Comparison of ENCODE assay signal across 9 cellular contexts in genomic region chr21:15058718-15059316, GRCh38. TPM values are rescaled to one million over a fixed set of nuclear protein-coding genes. Genes with fewer than 3 reads are reported as not detected.
DNase-seq lines count a peak whose midpoint lies in the region; ATAC-seq and TF ChIP-seq lines count a peak whose summit lies in the region.
"Had no signal": no experiment of that assay in that cellular context is flagged by ENCODE, and none has a peak within 500 bp of the region (broad histone marks: within the 10 kb centered on the region; RNA-seq: fewer than 3 reads in every experiment).

No MANE protein-coding gene starts in this region.

- peaks cover 99% of the 10 kb centered on the region for H3K4me1 Mint-ChIP-seq in stimulated activated naive CD8-positive, alpha-beta T cell treated with anti-CD3 and anti-CD28 coated beads, Interleukin-15, Interleukin-2, amounts not matched to agents 100 ng/mL and 50 ng/mL, for 24 hours (ENCODE audit: low read depth)
- H3K4me1 Mint-ChIP-seq in T-cell (peaks cover 91 to 95% (median 94%) of the 10 kb centered on the region in 3 donors), immature natural killer cell (peaks cover 82 to 99% of the 10 kb centered on the region in 2 donors)

- peaks cover 4% of the 10 kb centered on the region for H3K36me3 Mint-ChIP-seq in stimulated activated naive CD8-positive, alpha-beta T cell treated with anti-CD3 and anti-CD28 coated beads, Interleukin-15, Interleukin-2, amounts not matched to agents 100 ng/mL and 50 ng/mL, for 24 hours (ENCODE audit: low read depth)
- H3K36me3 Mint-ChIP-seq in T-cell (no peaks in the 10 kb centered on the region), immature natural killer cell (no peaks in the 10 kb centered on the region)

- H3K4me1 ChIP-seq in Peyer's patch: peaks cover 0 to 73% (median 4%) of the 10 kb centered on the region in 4 donors

- H3K27me3 ChIP-seq in Peyer's patch: no peaks in the 10 kb centered on the region

- no peak for TF ChIP-seq CTCF in Peyer's patch (IDR thresholded peaks at IDR 0.05)

- no peaks in the 10 kb centered on the region for H3K9me3 ChIP-seq in Peyer's patch

- peak overlapping the region in 1 of 4 donors; percentile 1 for H3K4me3 ChIP-seq in Peyer's patch

- CTCF ChIA-PET in T-cell (lab: Charles Lee): interaction anchor here in 1 of 2 donors (0.6 to 1.1 kb wide), 3 partner anchors 9 to 424 kb away, joined by 5 to 6 read pairs (median 6); no protein-coding TSS in a partner anchor

- no peak for DNase-seq in stimulated activated naive CD8-positive, alpha-beta T cell treated with anti-CD3 and anti-CD28 coated beads, Interleukin-15, Interleukin-2, amounts not matched to agents 100 U/mL and 50 U/mL, for 24 hours
- DNase-seq in T-cell (no peak), immature natural killer cell (no peak), Peyer's patch (no peak), SHP77 treated with DMSO at 0.1 percent for 48 hours (lab: John Stamatoyannopoulos, UW) (no peak)
- no peak for DNase-seq in stimulated activated CD4-positive, alpha-beta T cell treated with anti-CD3 and anti-CD28 coated beads, Interleukin-1b, Interleukin-23, amount 100 ng/mL, for 48 hours
- DNase-seq in activated effector memory CD4-positive, alpha-beta T cell treated with Interleukin-2 at 50 U/mL for 16 hours: no peak
- DNase-seq: left cardiac atrium had no signal

- ATAC-seq in stimulated activated naive CD8-positive, alpha-beta T cell treated with anti-CD3 and anti-CD28 coated beads, Interleukin-15, Interleukin-2, amounts not matched to agents 100 U/mL and 50 U/mL, for 24 hours: no peak
- ATAC-seq in T-cell (replicated peaks in 1 of 4): peak in 1 of 4 experiments; percentile 42

- TF ChIP-seq POLR2A in Peyer's patch (IDR thresholded peaks at IDR 0.05): no peak

- H3K27ac ChIP-seq in Peyer's patch: peak overlapping the region in 2 of 4 donors; percentile 8 to 36

- no peaks in the 10 kb centered on the region for H3K27me3 Mint-ChIP-seq in stimulated activated naive CD8-positive, alpha-beta T cell treated with anti-CD3 and anti-CD28 coated beads, Interleukin-15, Interleukin-2, amounts not matched to agents 100 ng/mL and 50 ng/mL, for 24 hours
- H3K27me3 Mint-ChIP-seq in T-cell (no peaks in the 10 kb centered on the region), immature natural killer cell (ENCODE audit: low read depth in 3 of 3) (peaks cover 3 to 6% (median 6%) of the 10 kb centered on the region in 3 donors)

- H3K27ac Mint-ChIP-seq in stimulated activated naive CD8-positive, alpha-beta T cell treated with anti-CD3 and anti-CD28 coated beads, Interleukin-15, Interleukin-2, amounts not matched to agents 100 ng/mL and 50 ng/mL, for 24 hours: peak overlapping the region; percentile 32
- H3K27ac Mint-ChIP-seq in T-cell: peak overlapping the region; percentile 47 to 71
- H3K27ac Mint-ChIP-seq in immature natural killer cell: peak overlapping the region in 5 of 6 donors; percentile 1 to 85 (median 56)

- no peaks in the 10 kb centered on the region for H3K36me3 ChIP-seq in Peyer's patch

- POLR2A ChIA-PET in T-cell (lab: Charles Lee): interaction anchor here in 1 of 2 donors (1.2 kb wide), 1 partner anchor 9 kb away, joined by 4 read pairs; no protein-coding TSS in a partner anchor

- peak overlapping the region; percentile 69 for H3K4me3 Mint-ChIP-seq in stimulated activated naive CD8-positive, alpha-beta T cell treated with anti-CD3 and anti-CD28 coated beads, Interleukin-15, Interleukin-2, amounts not matched to agents 100 ng/mL and 50 ng/mL, for 24 hours
- H3K4me3 Mint-ChIP-seq in T-cell (peak overlapping the region; percentile 19 to 58 (median 40)), immature natural killer cell (peak overlapping the region; percentile 36 to 78 (median 64))

- H3K9me3 Mint-ChIP-seq in stimulated activated naive CD8-positive, alpha-beta T cell treated with anti-CD3 and anti-CD28 coated beads, Interleukin-15, Interleukin-2, amounts not matched to agents 100 ng/mL and 50 ng/mL, for 24 hours: no peaks in the 10 kb centered on the region
- H3K9me3 Mint-ChIP-seq in T-cell (no peaks in the 10 kb centered on the region), immature natural killer cell (no peaks in the 10 kb centered on the region)

RNA-seq across cellular contexts. Expression of gene NRIP1, which starts 6.0 kb away (rescaled TPM):
- total RNA-seq in T-cell (10 to 100 TPM; 19.5 to 35.8 (median 26.5) TPM), Peyer's patch (10 to 100 TPM; 37.4 to 72.9 (median 53.6) TPM)
- 10 to 100 TPM; 21.5 to 25.1 (median 24.4) TPM for polyA plus RNA-seq in immature natural killer cell
